Comparison of ENCODE assay signal across 31 cellular contexts in genomic region chr14:89491701-89492381, GRCh38.
DNase-seq lines count a peak whose midpoint lies in the region; TF ChIP-seq lines count a peak whose summit lies in the region.
"Had no signal": no experiment of that assay in that cellular context is flagged by ENCODE, and none has a peak within 500 bp of the region (broad histone marks: within the 10 kb centered on the region; RNA-seq: fewer than 3 reads in every experiment).

No MANE protein-coding gene starts in this region.

- no peak for TF ChIP-seq POLR2A in sigmoid colon (IDR thresholded peaks at IDR 0.05)

- no peaks in the 10 kb centered on the region for H3K36me3 ChIP-seq in adipocyte (ENCODE audit: control insufficient read depth, insufficient read depth, low read length, severe bottlenecking)
- no peaks in the 10 kb centered on the region for H3K36me3 ChIP-seq in skeletal muscle satellite cell (ENCODE audit: insufficient read depth, low read length)
- H3K36me3 ChIP-seq in sigmoid colon: no peaks in the 10 kb centered on the region
- H3K36me3 ChIP-seq: BE2C, heart left ventricle, stomach had no signal

- H3K27me3 ChIP-seq in adipocyte (replicated peaks; ENCODE audit: control insufficient read depth, insufficient read depth, low read length) (no peaks in the 10 kb centered on the region), skeletal muscle satellite cell (ENCODE audit: control insufficient read depth, insufficient read depth, low read length) (no peaks in the 10 kb centered on the region), sigmoid colon (no peaks in the 10 kb centered on the region)
- H3K27me3 ChIP-seq: BE2C, heart left ventricle, stomach had no signal

- intact Hi-C loops in sigmoid colon (cut with DNase I): no loop called here

- no peak overlapping the region for H3K4me3 ChIP-seq in adipocyte (ENCODE audit: low read length)
- no peak overlapping the region for H3K4me3 ChIP-seq in skeletal muscle satellite cell (ENCODE audit: low read length)
- no peak overlapping the region for H3K4me3 ChIP-seq in sigmoid colon
- H3K4me3 ChIP-seq: heart left ventricle, SK-N-MC, smooth muscle cell, stomach had no signal

- no peak overlapping the region for H3K27ac ChIP-seq in sigmoid colon
- H3K27ac ChIP-seq: heart left ventricle, KMS-11, SK-N-MC, stomach had no signal

- no peak for TF ChIP-seq CTCF in sigmoid colon (IDR thresholded peaks at IDR 0.05)

- H3K4me2 ChIP-seq in skeletal muscle satellite cell (ENCODE audit: low read length): peak overlapping the region; percentile 24
- H3K4me2 ChIP-seq: KMS-11, smooth muscle cell had no signal

- H3K4me1 ChIP-seq in adipocyte (ENCODE audit: control insufficient read depth, insufficient read depth, low read length) (peaks cover 24% of the 10 kb centered on the region), skeletal muscle satellite cell (ENCODE audit: control insufficient read depth, insufficient read depth, low read length) (peaks cover 27% of the 10 kb centered on the region), sigmoid colon (peaks cover 0 to 19% (median 9%) of the 10 kb centered on the region in 4 donors)
- H3K4me1 ChIP-seq: BE2C had no signal

- H3K9ac ChIP-seq in adipocyte (ENCODE audit: low read length) (no peak overlapping the region), skeletal muscle satellite cell (ENCODE audit: low read depth, low read length) (no peak overlapping the region)
- H3K9ac ChIP-seq: KMS-11 had no signal

- DNase-seq in adipocyte (ENCODE audit: low read depth): peak; percentile 65
- peak; percentile 54 for DNase-seq in dedifferentiated amniotic fluid mesenchymal stem cell (ENCODE audit: extremely low spot score)
- DNase-seq in iris pigment epithelial cell (ENCODE audit: low read depth): peak; percentile 79
- DNase-seq in CD1c-positive myeloid dendritic cell (ENCODE audit: extremely low spot score): no peak
- no peak for DNase-seq in sigmoid colon
- DNase-seq in stimulated activated CD8-positive, alpha-beta memory T cell treated with anti-CD3 and anti-CD28 coated beads, Interleukin-4, amount 100 ng/mL, for 48 hours: no peak
- DNase-seq: ACHN; activated CD4-positive, CD25-positive, alpha-beta regulatory T cell; activated CD8-positive, alpha-beta memory T cell treated with anti-CD3 and anti-CD28 coated beads, Interleukin-2, amount 10 ng/mL, durations not matched to agents 7 days and 5 days; activated naive CD4-positive, alpha-beta T cell; activated naive CD8-positive, alpha-beta T cell treated with anti-CD3 and anti-CD28 coated beads, Interleukin-2, amount 50 U/mL, for 24 hours; activated T-cell treated with anti-CD3 and anti-CD28 coated beads, Interleukin-2, amount 50 U/mL, for 4 hours; BE2C; CD8-positive, alpha-beta memory T cell; effector CD8-positive, alpha-beta T cell; foreskin melanocyte; heart left ventricle; left ventricle myocardium superior; midbrain; MM.1S; naive B cell; NCI-H2081; NCI-H526; NK-92 treated with Interleukin-12 subunit alpha and Interleukin-12 subunit beta, amount 100 ng/mL, for 24 hours; PC-3; stimulated activated CD4-positive, alpha-beta T cell treated with anti-CD3 and anti-CD28 coated beads, Interleukin-1b, Interleukin-23, amount 100 ng/mL, for 48 hours; stomach had no signal

- H3K9me3 ChIP-seq in adipocyte (ENCODE audit: control insufficient read depth, low read length) (no peaks in the 10 kb centered on the region), skeletal muscle satellite cell (replicated peaks; ENCODE audit: low read length) (no peaks in the 10 kb centered on the region), sigmoid colon (no peaks in the 10 kb centered on the region)
- H3K9me3 ChIP-seq: BE2C, heart left ventricle, stomach had no signal

- TF ChIP-seq EP300 in sigmoid colon (IDR thresholded peaks at IDR 0.05): no peak

- 82 to 86% methylated on average over 8 of the region's 8 CpGs for WGBS in sigmoid colon, 2 donors

Comparison
In these comparisons a context has a peak if more than half of its experiments do, and no peak if none do; other contexts are left out.
1. DNase-seq: peak in adipocyte (single experiment), dedifferentiated amniotic fluid mesenchymal stem cell (single experiment) and iris pigment epithelial cell (single experiment); none in CD1c-positive myeloid dendritic cell (single experiment), sigmoid colon (single experiment) and stimulated activated CD8-positive, alpha-beta memory T cell treated with anti-CD3 and anti-CD28 coated beads, Interleukin-4, amount 100 ng/mL, for 48 hours (single experiment).